8 cellular contexts compared by ENCODE assay signal in the genomic region with DNA sequence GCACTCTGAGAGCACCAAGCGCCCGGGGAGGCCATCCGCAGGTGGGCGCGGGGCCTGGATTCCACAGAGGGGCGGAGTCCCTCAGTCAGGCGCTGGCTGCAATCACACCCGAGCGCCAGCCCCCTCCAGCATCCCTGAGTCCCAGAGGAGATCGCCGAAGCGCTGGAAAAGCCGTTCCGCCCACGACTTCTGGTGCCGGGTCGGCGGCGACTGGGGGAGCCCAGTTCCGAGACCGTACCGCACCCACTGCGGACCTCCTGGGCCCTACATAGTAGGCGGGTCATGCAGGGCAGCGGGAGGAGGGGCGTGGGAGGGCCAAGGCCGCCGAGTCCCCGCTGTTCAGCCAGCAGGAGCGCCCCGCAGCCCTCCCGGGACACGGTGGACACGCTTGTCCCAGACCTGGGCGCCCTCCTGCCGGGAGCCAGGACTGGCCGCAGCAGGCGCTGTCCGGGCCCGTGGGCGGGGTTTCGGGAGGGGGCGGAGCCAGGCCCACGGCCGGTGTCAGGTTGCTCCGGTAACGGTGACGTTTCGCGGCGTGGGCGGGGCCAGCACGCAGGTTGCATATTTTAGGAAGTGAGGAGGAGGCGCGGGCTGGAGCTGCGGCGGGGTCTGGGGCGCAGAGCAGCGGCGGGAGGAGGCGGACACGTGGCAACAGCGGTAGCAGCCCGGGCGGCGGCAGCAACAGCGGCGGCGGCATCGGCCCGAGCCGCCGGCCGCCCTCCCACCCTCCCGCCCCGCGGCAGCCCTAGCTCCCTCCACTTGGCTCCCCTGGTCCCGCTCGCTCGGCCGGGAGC. TPM values are rescaled to one million over a fixed set of nuclear protein-coding genes. Genes with fewer than 3 reads are reported as not detected.
DNase-seq lines count a peak whose midpoint lies in the region; ATAC-seq and TF ChIP-seq lines count a peak whose summit lies in the region.

ATP1A1 (plus strand) TSS at position 594 of the 794 bp plus-strand sequence. CDS start 268 bp downstream, outside the sequence.

- no peak for TF ChIP-seq EP300 in suprapubic skin (IDR thresholded peaks at IDR 0.05)

- peak within 1 kb of the TSS; percentile 98 for H3K4me3 Mint-ChIP-seq in activated naive CD4-positive, alpha-beta T cell treated with anti-CD3 and anti-CD28 coated beads, Interleukin-2, amount 50 U/mL, for 24 hours

- H3K9me3 ChIP-seq in suprapubic skin = no peaks in the 10 kb centered on the region

- H3K4me3 ChIP-seq in GM12864 (ENCODE audit: low read depth, low read length) (peak within 1 kb of the TSS; percentile 73), suprapubic skin (peak within 1 kb of the TSS; percentile 90)

- H3K4me1 ChIP-seq in suprapubic skin = peaks cover 50% of the 10 kb centered on the region

- WGBS in suprapubic skin = under 1% methylated on average over 18 of the region's 81 CpGs

- H3K27ac ChIP-seq in suprapubic skin = peak within 1 kb of the TSS; percentile 97

- no peaks in the 10 kb centered on the region for H3K9me3 Mint-ChIP-seq in activated naive CD4-positive, alpha-beta T cell treated with anti-CD3 and anti-CD28 coated beads, Interleukin-2, amount 50 U/mL, for 24 hours

- H3K27me3 Mint-ChIP-seq in activated naive CD4-positive, alpha-beta T cell treated with anti-CD3 and anti-CD28 coated beads, Interleukin-2, amount 50 U/mL, for 24 hours = no peaks in the 10 kb centered on the region

- H3K36me3 Mint-ChIP-seq in activated naive CD4-positive, alpha-beta T cell treated with anti-CD3 and anti-CD28 coated beads, Interleukin-2, amount 50 U/mL, for 24 hours = peaks cover 10% of the 10 kb centered on the region

- TF ChIP-seq CTCF in GM12864 (IDR thresholded peaks at IDR 0.05; ENCODE audit: low read depth, low read length, missing control alignments) (no peak), suprapubic skin (IDR thresholded peaks at IDR 0.05) (no peak)

- no peaks in the 10 kb centered on the region for H3K27me3 ChIP-seq in suprapubic skin

- peaks cover 36% of the 10 kb centered on the region for H3K4me1 Mint-ChIP-seq in activated naive CD4-positive, alpha-beta T cell treated with anti-CD3 and anti-CD28 coated beads, Interleukin-2, amount 50 U/mL, for 24 hours

- TF ChIP-seq POLR2A in suprapubic skin (IDR thresholded peaks at IDR 0.05) = peak; percentile 40 to 94

- peak within 1 kb of the TSS; percentile 93 for H3K27ac Mint-ChIP-seq in activated naive CD4-positive, alpha-beta T cell treated with anti-CD3 and anti-CD28 coated beads, Interleukin-2, amount 50 U/mL, for 24 hours

- peak; percentile 83 for DNase-seq in GM12864 (ENCODE audit: low read depth)
- DNase-seq in NCI-H1092 treated with DMSO at 0.1 percent for 48 hours (lab: John Stamatoyannopoulos, UW) = peak; percentile 78
- peak; percentile 91 for DNase-seq in globus pallidus (ENCODE audit: low spot score)
- peak; percentile 94 for DNase-seq in occipital lobe (lab: John Stamatoyannopoulos, UW)
- DNase-seq in suprapubic skin (ENCODE audit: low spot score in 2 of 2) = peak; percentile 99

- ATAC-seq in HG02642 (IDR thresholded peaks at IDR 0.05; ENCODE audit: poor library complexity, unreplicated experiment) (peak; percentile 77), SK-N-SH treated with all-trans-retinoic acid at 6 μM for 48 hours (peak; percentile 72)

- no peaks in the 10 kb centered on the region for H3K36me3 ChIP-seq in suprapubic skin

TF ChIP-seq in SK-N-SH treated with all-trans-retinoic acid at 6 μM for 48 hours, 23 proteins besides CTCF, POLR2A, EP300 and RAD21:
- 0 out of 2 replicates have a peak, but pooled peaks have one; percentile 5 for TF ChIP-seq ZNF8 (CRISPR knock-in tag; IDR thresholded peaks at IDR 0.05)
- TF ChIP-seq SNAI2 (CRISPR knock-in tag; IDR thresholded peaks at IDR 0.05) = no peak
- TF ChIP-seq CREB5 (CRISPR knock-in tag; IDR thresholded peaks at IDR 0.05; ENCODE audit: low read depth) = no peak
- TF ChIP-seq ARNTL (CRISPR knock-in tag; IDR thresholded peaks at IDR 0.05; ENCODE audit: borderline replicate concordance, low read depth) = no peak

RNA-seq across cellular contexts. Expression of gene ATP1A1, which starts in this region (rescaled TPM):
- total RNA-seq in occipital lobe (91.9 TPM), suprapubic skin (100 to 1,000 TPM; 556 to 703 (median 561) TPM)

Comparison
In these comparisons a context has a peak if more than half of its experiments do, and no peak if none do; other contexts are left out.
1. Peak in every context shown above with its lines: DNase-seq, ATAC-seq, H3K4me3 ChIP-seq and H3K27ac ChIP-seq.